1 cellular context compared by ENCODE assay signal in genomic region chr19:41323430-41324125, GRCh38.
TF ChIP-seq lines count a peak whose summit lies in the region.

No MANE protein-coding gene starts in this region.

TF ChIP-seq in H1, 55 proteins besides CTCF, POLR2A, EP300 and RAD21:
- 0 out of 2 replicates have a peak, but pooled peaks have one; percentile 8 for TF ChIP-seq BACH1 (IDR thresholded peaks at IDR 0.05; ENCODE audit: low read length)
- TF ChIP-seq CHD1 (IDR thresholded peaks at IDR 0.05; ENCODE audit: low read depth, low read length): no peak
